8 cellular contexts compared by ENCODE assay signal in the genomic region with DNA sequence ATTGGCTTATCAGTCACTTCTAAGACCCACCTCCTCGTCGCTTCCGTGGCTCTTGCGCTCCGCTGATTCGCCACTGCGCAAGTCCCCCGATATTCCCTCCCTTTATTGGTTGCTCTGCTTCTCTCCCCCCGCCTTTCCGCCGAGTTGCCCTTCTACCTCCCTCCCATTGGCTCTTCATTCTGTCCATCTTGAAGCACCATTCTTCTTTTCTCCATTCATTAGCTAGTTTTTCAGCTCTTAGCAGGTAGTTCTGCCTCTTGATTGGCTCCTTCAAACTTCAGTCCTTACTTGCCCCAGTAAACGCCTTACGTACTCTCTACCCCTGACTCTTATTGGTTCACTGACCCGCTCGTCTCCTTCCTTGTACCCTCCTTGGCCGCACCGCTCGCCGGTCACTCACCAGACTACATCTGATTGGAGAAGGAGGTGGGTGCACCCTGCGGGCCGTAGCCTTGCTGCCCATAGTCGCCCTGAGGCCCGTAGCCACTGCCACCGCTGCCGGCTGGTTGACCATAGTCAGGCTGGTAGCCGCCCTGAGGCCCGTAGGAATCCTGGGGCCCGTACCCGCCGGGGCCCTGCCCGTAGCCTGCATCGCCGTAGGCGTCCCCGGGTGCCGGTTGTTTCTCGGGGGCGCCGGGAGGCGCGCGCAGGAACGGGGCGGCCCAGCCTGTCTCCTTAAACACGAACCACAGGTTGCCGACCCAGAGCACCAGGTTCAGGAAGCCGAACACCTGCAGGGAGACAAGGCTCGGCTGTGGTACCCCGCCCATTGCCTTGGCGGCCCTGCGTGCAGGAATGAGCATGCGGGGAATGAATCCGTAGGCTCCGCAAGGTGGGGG. TPM values are rescaled to one million over a fixed set of nuclear protein-coding genes. Genes with fewer than 3 reads are reported as not detected.
DNase-seq lines count a peak whose midpoint lies in the region; ATAC-seq lines count a peak whose summit lies in the region.

No MANE protein-coding gene starts in this region.

- peak overlapping the region; percentile 52 to 74 for H3K4me3 ChIP-seq in CD4-positive, alpha-beta memory T cell (ENCODE audit: low read length in 2 of 2)
- H3K4me3 ChIP-seq in effector memory CD4-positive, alpha-beta T cell (ENCODE audit: insufficient read depth, low read depth, low read length, poor library complexity, severe bottlenecking): peak overlapping the region; percentile 73

- H3K9me3 Mint-ChIP-seq in CD4-positive, alpha-beta memory T cell: no peaks in the 10 kb centered on the region

- H3K36me3 Mint-ChIP-seq in CD4-positive, alpha-beta memory T cell: peaks cover 0 to 2% of the 10 kb centered on the region in 2 donors

- CTCF ChIA-PET in CD4-positive, alpha-beta memory T cell (lab: Charles Lee; ENCODE audit: partially characterized antibody): interaction anchor here (0.6 to 3.7 kb wide), 9 partner anchors 9 to 78 kb away, joined by 3 to 27 read pairs (median 5); no protein-coding TSS in a partner anchor

- H3K36me3 ChIP-seq in CD4-positive, alpha-beta memory T cell (ENCODE audit: insufficient read depth, low read length): no peaks in the 10 kb centered on the region
- H3K36me3 ChIP-seq in effector memory CD4-positive, alpha-beta T cell (ENCODE audit: control insufficient read depth, insufficient read depth, low read length): no peaks in the 10 kb centered on the region

- H3K27ac Mint-ChIP-seq in CD4-positive, alpha-beta memory T cell: peak overlapping the region; percentile 47 to 98 (median 94)

- no peaks in the 10 kb centered on the region for H3K27me3 Mint-ChIP-seq in CD4-positive, alpha-beta memory T cell

- peaks cover 18% of the 10 kb centered on the region for H3K4me1 ChIP-seq in CD4-positive, alpha-beta memory T cell (ENCODE audit: insufficient read depth, low read length)
- H3K4me1 ChIP-seq in effector memory CD4-positive, alpha-beta T cell (ENCODE audit: control insufficient read depth, insufficient read depth, low read length, poor library complexity, severe bottlenecking): no peaks in the 10 kb centered on the region

- H3K27ac ChIP-seq in CD4-positive, alpha-beta memory T cell (ENCODE audit: low read depth, low read length): peak overlapping the region; percentile 69
- peak overlapping the region; percentile 79 for H3K27ac ChIP-seq in effector memory CD4-positive, alpha-beta T cell (ENCODE audit: insufficient read depth, low read length, poor library complexity, severe bottlenecking)

- intact Hi-C loops in CD4-positive, alpha-beta memory T cell (cut with micrococcal nuclease): loop anchor here (1.0 to 10.0 kb wide), 5 partner anchors 9 to 684 kb away; partner anchors contain the start of genes CCDC22, PPP1R3F, SYP and USP27X

- H3K4me1 Mint-ChIP-seq in CD4-positive, alpha-beta memory T cell: peaks cover 17 to 27% (median 22%) of the 10 kb centered on the region in 4 donors

- peak; percentile 86 to 95 (median 93) for DNase-seq in CD4-positive, alpha-beta memory T cell
- DNase-seq in HK-2 (ENCODE audit: unreplicated experiment) (peak; percentile 91), NK-92 (lab: John Stamatoyannopoulos, UW; ENCODE audit: unreplicated experiment) (peak; percentile 10), medulla oblongata (ENCODE audit: extremely low spot score) (peak; percentile 98)
- peak; percentile 68 to 78 for DNase-seq in activated CD8-positive, alpha-beta memory T cell treated with anti-CD3 and anti-CD28 coated beads for 4 hours (ENCODE audit: low read depth in 2 of 2)
- DNase-seq in effector memory CD4-positive, alpha-beta T cell: peak; percentile 74 to 83 (median 80)
- peak; percentile 41 for DNase-seq in stimulated activated CD8-positive, alpha-beta memory T cell treated with anti-CD3 and anti-CD28 coated beads, Interleukin-15, amount 100 ng/mL, for 1 hour (ENCODE audit: low read depth)

- POLR2A ChIA-PET in CD4-positive, alpha-beta memory T cell (lab: Charles Lee; ENCODE audit: partially characterized antibody): interaction anchor here (0.6 to 2.0 kb wide), 24 partner anchors 9 to 652 kb away, joined by 3 to 26 read pairs (median 4); partner anchors contain the start of genes CACNA1F, FOXP3, GPKOW and GRIPAP1

- no peaks in the 10 kb centered on the region for H3K9me3 ChIP-seq in CD4-positive, alpha-beta memory T cell (ENCODE audit: control insufficient read depth in 1 of 2, low read length in 2 of 2)
- no peaks in the 10 kb centered on the region for H3K9me3 ChIP-seq in effector memory CD4-positive, alpha-beta T cell (ENCODE audit: control insufficient read depth, low read length)

- peak overlapping the region; percentile 77 to 96 (median 91) for H3K4me3 Mint-ChIP-seq in CD4-positive, alpha-beta memory T cell

- peak; percentile 89 for ATAC-seq in GM19455 (IDR thresholded peaks at IDR 0.05; ENCODE audit: unreplicated experiment)

- no peaks in the 10 kb centered on the region for H3K27me3 ChIP-seq in CD4-positive, alpha-beta memory T cell (ENCODE audit: insufficient read depth, low read length)
- no peaks in the 10 kb centered on the region for H3K27me3 ChIP-seq in effector memory CD4-positive, alpha-beta T cell (replicated peaks; ENCODE audit: control insufficient read depth, insufficient read depth, low read length, poor library complexity, severe bottlenecking)

RNA-seq across cellular contexts. Expression of gene PRICKLE3, which starts 5.1 kb away (rescaled TPM):
- 10 to 100 TPM; 12.0 to 12.3 TPM for total RNA-seq in CD4-positive, alpha-beta memory T cell
- 1 to 10 TPM in 1 of 2 donors, under 1 TPM in 1; 0.73 to 4.5 TPM for polyA plus RNA-seq in CD4-positive, alpha-beta memory T cell

RNA-seq across cellular contexts. Expression of gene SYP, which starts 8.7 kb away (rescaled TPM):
- under 1 TPM; 0.50 to 0.73 TPM for total RNA-seq in CD4-positive, alpha-beta memory T cell
- polyA plus RNA-seq in CD4-positive, alpha-beta memory T cell: under 1 TPM in 1 of 2 donors, not detected in 1; 0.32 TPM

RNA-seq across cellular contexts. Expression of gene PLP2, which starts 19.6 kb away (rescaled TPM):
- total RNA-seq in CD4-positive, alpha-beta memory T cell: 100 to 1,000 TPM; 132 to 146 TPM
- polyA plus RNA-seq in CD4-positive, alpha-beta memory T cell: 100 to 1,000 TPM; 228 to 334 TPM

RNA-seq across cellular contexts. Expression of gene MAGIX, which starts 28.7 kb away (rescaled TPM):
- total RNA-seq in CD4-positive, alpha-beta memory T cell: 1 to 10 TPM; 1.6 to 2.2 TPM
- polyA plus RNA-seq in CD4-positive, alpha-beta memory T cell: under 1 TPM; 0.21 to 0.94 TPM

RNA-seq across cellular contexts. Expression of gene CACNA1F, which starts 41.9 kb away (rescaled TPM):
- total RNA-seq in CD4-positive, alpha-beta memory T cell: 1 to 10 TPM; 1.2 to 1.3 TPM
- polyA plus RNA-seq in CD4-positive, alpha-beta memory T cell: under 1 TPM in 1 of 2 donors, not detected in 1; 0.03 TPM

Comparison
In these comparisons a context has a peak if more than half of its experiments do, and no peak if none do; other contexts are left out.
1. Peak in every context shown above with its lines: DNase-seq, ATAC-seq, H3K4me3 ChIP-seq and H3K27ac ChIP-seq.
2. DNase-seq: peak in every context shown above with its lines; median percentile 98 in medulla oblongata; 93 in CD4-positive, alpha-beta memory T cell; 91 in HK-2; 80 in effector memory CD4-positive, alpha-beta T cell; 73 in activated CD8-positive, alpha-beta memory T cell treated with anti-CD3 and anti-CD28 coated beads for 4 hours; 41 in stimulated activated CD8-positive, alpha-beta memory T cell treated with anti-CD3 and anti-CD28 coated beads, Interleukin-15, amount 100 ng/mL, for 1 hour; 10 in NK-92.